20 cellular contexts compared by ENCODE assay signal in the genomic region with DNA sequence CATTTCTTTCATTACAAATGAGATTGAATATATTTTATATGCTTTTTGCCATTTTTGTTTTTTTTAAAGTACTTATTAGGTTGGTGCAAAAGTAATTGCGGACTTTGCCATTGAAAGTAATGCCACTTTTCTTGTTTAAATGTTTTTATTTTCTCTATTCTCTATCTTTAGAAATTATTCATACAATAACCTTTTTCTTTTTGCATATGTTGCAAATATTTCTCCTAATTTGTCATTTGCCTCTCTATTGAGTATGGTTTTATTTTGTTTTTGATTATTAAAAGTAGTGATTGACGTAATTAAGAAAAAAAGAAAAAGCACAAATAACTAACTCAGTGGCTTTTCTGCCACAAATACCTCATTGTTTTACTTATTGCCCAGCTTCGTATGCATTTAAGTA.
DNase-seq lines count a peak whose midpoint lies in the region; ATAC-seq, FAIRE-seq and TF ChIP-seq lines count a peak whose summit lies in the region.
"Had no signal": no experiment of that assay in that cellular context is flagged by ENCODE, and none has a peak within 500 bp of the region (broad histone marks: within the 10 kb centered on the region; RNA-seq: fewer than 3 reads in every experiment).

No MANE protein-coding gene starts in this region.

- no peak for TF ChIP-seq POLR2A in HepG2 (IDR thresholded peaks at IDR 0.05; ENCODE audit: insufficient read depth in 1 of 2, low read depth in 2 of 2, low read length in 2 of 2)
- no peak for TF ChIP-seq POLR2A in right lobe of liver (IDR thresholded peaks at IDR 0.05)

- H3K27ac ChIP-seq in HepG2 (ENCODE audit: extremely low read length, insufficient read depth, low read length) (no peak overlapping the region), right lobe of liver (no peak overlapping the region)
- H3K27ac ChIP-seq: 22Rv1, BLaER1 had no signal

- H3K4me3 Mint-ChIP-seq in natural killer cell treated with Interleukin-12 subunit alpha and Interleukin-12 subunit beta and Interleukin-15 and Interleukin-18, amount 100 ng/mL, for 72 hours: no peak overlapping the region
- H3K4me3 Mint-ChIP-seq: CD14-positive monocyte; CD4-positive, alpha-beta memory T cell; CD4-positive, CD25-positive, alpha-beta regulatory T cell had no signal

- no peak overlapping the region for H3K4me2 ChIP-seq in HepG2 (ENCODE audit: low read depth, low read length)
- H3K4me2 ChIP-seq: BLaER1 had no signal

- 30% methylated on average over 3 of the region's 3 CpGs for WGBS in HepG2 (ENCODE audit: low lambda C conversion rate)
- WGBS in right lobe of liver (ENCODE audit: insufficient coverage, low coverage, low lambda C conversion rate, missing lambda C conversion rate): 61% methylated on average over 3 of the region's 3 CpGs

- intact Hi-C loops in HepG2 (cut with micrococcal nuclease; ENCODE audit: unreplicated experiment) (no loop called here), right lobe of liver (cut with DNase I) (no loop called here)

- no peak for TF ChIP-seq RAD21 in HepG2 (CRISPR knock-in tag; IDR thresholded peaks at IDR 0.05)

- CTCF ChIA-PET in HepG2 (lab: Yijun Ruan, JAX; ENCODE audit: low intra/inter-chr PET ratio, low total read pairs): no interaction called here

- H3K27ac Mint-ChIP-seq in natural killer cell treated with Interleukin-12 subunit alpha and Interleukin-12 subunit beta and Interleukin-15 and Interleukin-18, amount 100 ng/mL, for 72 hours: no peak overlapping the region
- H3K27ac Mint-ChIP-seq: CD4-positive, alpha-beta memory T cell; CD8-positive, alpha-beta memory T cell had no signal

- H3K27me3 Mint-ChIP-seq in natural killer cell treated with Interleukin-12 subunit alpha and Interleukin-12 subunit beta and Interleukin-15 and Interleukin-18, amount 100 ng/mL, for 72 hours: peaks cover 7 to 9% of the 10 kb centered on the region in 2 donors
- H3K27me3 Mint-ChIP-seq: CD4-positive, CD25-positive, alpha-beta regulatory T cell had no signal

- TF ChIP-seq CTCF in HepG2 (CRISPR knock-in tag; IDR thresholded peaks at IDR 0.05) (no peak), right lobe of liver (IDR thresholded peaks at IDR 0.05) (no peak)

- H3K4me3 ChIP-seq in HepG2 (replicated peaks in 1 of 3; ENCODE audit: insufficient read depth in 1 of 3, low read depth in 2 of 3, low read length in 3 of 3): no peak overlapping the region
- no peak overlapping the region for H3K4me3 ChIP-seq in right lobe of liver
- H3K4me3 ChIP-seq: BLaER1 had no signal

- H3K27me3 ChIP-seq in HepG2 (ENCODE audit: control insufficient read depth in 1 of 2, insufficient read depth in 2 of 2, low read length in 2 of 2): no peaks in the 10 kb centered on the region
- no peaks in the 10 kb centered on the region for H3K27me3 ChIP-seq in right lobe of liver
- H3K27me3 ChIP-seq: BE2C, BLaER1 had no signal

- H3K9me3 ChIP-seq in HepG2 (ENCODE audit: low read length) (no peaks in the 10 kb centered on the region), right lobe of liver (no peaks in the 10 kb centered on the region)
- H3K9me3 ChIP-seq: BE2C, BLaER1 had no signal

- no TSS peak for BruUV-seq in HepG2 (replicated peaks; lab: Mats Ljungman, UMichigan)

- POLR2A ChIA-PET in HepG2 (lab: Yijun Ruan, JAX): no interaction called here

- no peaks in the 10 kb centered on the region for H3K36me3 ChIP-seq in HepG2 (replicated peaks in 1 of 2; ENCODE audit: control insufficient read depth in 1 of 2, insufficient read depth in 2 of 2, low read length in 2 of 2)
- no peaks in the 10 kb centered on the region for H3K36me3 ChIP-seq in right lobe of liver
- H3K36me3 ChIP-seq: BE2C, BLaER1 had no signal

- no peaks in the 10 kb centered on the region for H3K9me3 Mint-ChIP-seq in natural killer cell treated with Interleukin-12 subunit alpha and Interleukin-12 subunit beta and Interleukin-15 and Interleukin-18, amount 100 ng/mL, for 72 hours
- H3K9me3 Mint-ChIP-seq: CD4-positive, CD25-positive, alpha-beta regulatory T cell; CD8-positive, alpha-beta memory T cell had no signal

- H2AFZ ChIP-seq in HepG2 (ENCODE audit: low read length): no peak overlapping the region

- H4K20me1 ChIP-seq in HepG2 (ENCODE audit: insufficient read depth, low read length): no peaks in the 10 kb centered on the region
- H4K20me1 ChIP-seq: BLaER1 had no signal

- no peaks in the 10 kb centered on the region for H3K4me1 Mint-ChIP-seq in natural killer cell treated with Interleukin-12 subunit alpha and Interleukin-12 subunit beta and Interleukin-15 and Interleukin-18, amount 100 ng/mL, for 72 hours (ENCODE audit: low read depth in 2 of 2)
- H3K4me1 Mint-ChIP-seq: CD14-positive monocyte; CD4-positive, alpha-beta memory T cell; CD4-positive, CD25-positive, alpha-beta regulatory T cell; CD8-positive, alpha-beta memory T cell had no signal

- no peak overlapping the region for H3K9ac ChIP-seq in HepG2 (ENCODE audit: insufficient read depth, low read depth, low read length)
- H3K9ac ChIP-seq: BLaER1 had no signal

- H3K36me3 Mint-ChIP-seq in natural killer cell treated with Interleukin-12 subunit alpha and Interleukin-12 subunit beta and Interleukin-15 and Interleukin-18, amount 100 ng/mL, for 72 hours: no peaks in the 10 kb centered on the region
- H3K36me3 Mint-ChIP-seq: CD14-positive monocyte; CD4-positive, alpha-beta memory T cell; CD4-positive, CD25-positive, alpha-beta regulatory T cell; CD8-positive, alpha-beta memory T cell had no signal

- ATAC-seq in HepG2 (no peak), right lobe of liver (no peak)
- no peak for ATAC-seq in natural killer cell treated with Interleukin-12 subunit alpha and Interleukin-12 subunit beta and Interleukin-15 and Interleukin-18, amount 100 ng/mL, for 72 hours

- H3K79me2 ChIP-seq in HepG2 (ENCODE audit: insufficient read depth, low read length): no peaks in the 10 kb centered on the region

- FAIRE-seq in HepG2 (lab: Jason Lieb, UNC): no peak
- FAIRE-seq in endometrium (lab: Jason Lieb, UNC): peak; percentile 8
- FAIRE-seq: G401.6, GM12891, GM19239 had no signal

- H3K4me1 ChIP-seq in HepG2 (ENCODE audit: insufficient read depth, low read length) (peaks cover 11% of the 10 kb centered on the region; the same call in 1 of the 2 replicates), right lobe of liver (no peaks in the 10 kb centered on the region)
- H3K4me1 ChIP-seq: BE2C had no signal

- in situ Hi-C loops in HepG2 (cut with HindIII; ENCODE audit: extremely low pct_ligation_motif_present, low pct_unique_long_range_greater_than_20kb): no loop called here

- no peak for TF ChIP-seq EP300 in HepG2 (IDR thresholded peaks at IDR 0.05; ENCODE audit: low read depth in 2 of 2, low read length in 2 of 2)
- no peak for TF ChIP-seq EP300 in HepG2 (CRISPR knock-in tag; IDR thresholded peaks at IDR 0.05; ENCODE audit: borderline replicate concordance)

- DNase-seq in HepG2 (ENCODE audit: low spot score) (no peak), right lobe of liver (no peak), DMS 273 treated with DMSO at 0.1 percent for 48 hours (lab: John Stamatoyannopoulos, UW) (no peak)
- no peak for DNase-seq in natural killer cell treated with Interleukin-12 subunit alpha and Interleukin-12 subunit beta and Interleukin-15 and Interleukin-18, amount 100 ng/mL, for 72 hours (ENCODE audit: low spot score)
- DNase-seq: ACHN; BE2C; C1 segment of cervical spinal cord; CD4-positive, alpha-beta memory T cell; CD4-positive, CD25-positive, alpha-beta regulatory T cell; CD8-positive, alpha-beta memory T cell; COR-L47; DMS79 treated with DMSO at 0.1 percent for 48 hours; GF-D8 had no signal

TF ChIP-seq in HepG2, 621 proteins besides CTCF, POLR2A, EP300 and RAD21 (continues in another document):
- TF ChIP-seq POGZ (CRISPR knock-in tag; IDR thresholded peaks at IDR 0.05) (no peak), FOXA1 (IDR thresholded peaks at IDR 0.05) (no peak), FOXA1 (CRISPR knock-in tag; IDR thresholded peaks at IDR 0.05) (no peak), GABPA (IDR thresholded peaks at IDR 0.05; ENCODE audit: low read depth, low read length) (no peak), GABPA (CRISPR knock-in tag; IDR thresholded peaks at IDR 0.05; ENCODE audit: low read depth) (no peak), ZNF746 (CRISPR knock-in tag; IDR thresholded peaks at IDR 0.05) (no peak), IKZF4 (CRISPR knock-in tag; IDR thresholded peaks at IDR 0.05; ENCODE audit: borderline replicate concordance, low read depth, not compliant biosample characterization) (no peak), ZNF709 (CRISPR knock-in tag; IDR thresholded peaks at IDR 0.05) (no peak), MAFF (IDR thresholded peaks at IDR 0.05; ENCODE audit: low read depth, low read length) (peak; percentile 32; the same call in 1 of the 2 replicates), ZNF44 (CRISPR knock-in tag; IDR thresholded peaks at IDR 0.05) (no peak), RFXANK (CRISPR knock-in tag; IDR thresholded peaks at IDR 0.05) (no peak)
- TF ChIP-seq, protein P1, sequence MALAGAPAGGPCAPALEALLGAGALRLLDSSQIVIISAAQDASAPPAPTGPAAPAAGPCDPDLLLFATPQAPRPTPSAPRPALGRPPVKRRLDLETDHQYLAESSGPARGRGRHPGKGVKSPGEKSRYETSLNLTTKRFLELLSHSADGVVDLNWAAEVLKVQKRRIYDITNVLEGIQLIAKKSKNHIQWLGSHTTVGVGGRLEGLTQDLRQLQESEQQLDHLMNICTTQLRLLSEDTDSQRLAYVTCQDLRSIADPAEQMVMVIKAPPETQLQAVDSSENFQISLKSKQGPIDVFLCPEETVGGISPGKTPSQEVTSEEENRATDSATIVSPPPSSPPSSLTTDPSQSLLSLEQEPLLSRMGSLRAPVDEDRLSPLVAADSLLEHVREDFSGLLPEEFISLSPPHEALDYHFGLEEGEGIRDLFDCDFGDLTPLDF (CRISPR knock-in tag; IDR thresholded peaks at IDR 0.05): no peak
